In genomic region chr19:17450264-17451075, GRCh38 we compare ENCODE assay signal across 7 cellular contexts. TPM values are rescaled to one million over a fixed set of nuclear protein-coding genes. Genes with fewer than 3 reads are reported as not detected.
A peak's percentile ranks its signal among the peaks of the same experiment; 100 is the strongest.
DNase-seq lines count a peak whose midpoint lies in the region; ATAC-seq, FAIRE-seq and TF ChIP-seq lines count a peak whose summit lies in the region.

No MANE protein-coding gene starts in this region.

- H3K27me3 ChIP-seq in GM12878 (replicated peaks in 1 of 2; ENCODE audit: control insufficient read depth in 2 of 2, insufficient read depth in 2 of 2, low read length in 1 of 2) = peaks cover 5 to 6% of the 10 kb centered on the region in 2 experiments; a peak in 3 of 4 replicates

- no peak for TF ChIP-seq POLR2A in GM12878 (IDR thresholded peaks at IDR 0.05; ENCODE audit: low read depth, low read length)

- CTCF ChIA-PET in GM12878 (lab: Yijun Ruan, JAX) = no interaction called here

- SMC1A ChIA-PET in GM12878 (lab: Charles Lee; ENCODE audit: uncharacterized antibody, unreplicated experiment) = interaction anchor here (0.7 kb wide), 1 partner anchor 15 kb away, joined by 3 read pairs; no protein-coding TSS in a partner anchor

- POLR2A ChIA-PET in GM12878 (lab: Charles Lee) = interaction anchor here (0.7 kb wide), 1 partner anchor 700 kb away, joined by 4 read pairs; no protein-coding TSS in a partner anchor

- ATAC-seq in GM12878 (peak; percentile 64), GM18909 (IDR thresholded peaks at IDR 0.05; ENCODE audit: poor library complexity, unreplicated experiment) (no peak), HG02642 (IDR thresholded peaks at IDR 0.05; ENCODE audit: poor library complexity, unreplicated experiment) (no peak)

- peak overlapping the region; percentile 23; the same call in 1 of the 2 replicates for H2AFZ ChIP-seq in GM12878 (ENCODE audit: control insufficient read depth, low read depth, low read length)

- peak; percentile 31 for FAIRE-seq in GM12878 (lab: Jason Lieb, UNC)

- H3K27ac ChIP-seq in GM12878 (ENCODE audit: control insufficient read depth, insufficient read depth) = no peak overlapping the region

- in situ Hi-C loops in GM12878 (cut with MboI) = no loop called here

- H3K36me3 ChIP-seq in GM12878 (ENCODE audit: control insufficient read depth in 2 of 2, insufficient read depth in 2 of 2, low read length in 1 of 2) = no peaks in the 10 kb centered on the region

- H3K4me3 ChIP-seq in GM12878 = no peak overlapping the region

- no peak for TF ChIP-seq RAD21 in GM12878 (IDR thresholded peaks at IDR 0.05; ENCODE audit: insufficient read depth, low read depth, low read length)

- RAD21 ChIA-PET in GM12878 (lab: Charles Lee; ENCODE audit: unreplicated experiment) = interaction anchor here (1.0 to 1.1 kb wide), 2 partner anchors 9 to 15 kb away, joined by 3 to 4 read pairs; no protein-coding TSS in a partner anchor

- peak; percentile 57 for DNase-seq in H4 (ENCODE audit: low spot score)
- peak; percentile 60 for DNase-seq in RKO (ENCODE audit: low spot score)
- no peak for DNase-seq in GM12878 (ENCODE audit: low read depth, low spot score)
- DNase-seq in stimulated activated CD4-positive, alpha-beta T cell treated with anti-CD3 and anti-CD28 coated beads, TNF-alpha, amount 100 ng/mL, for 4 hours (ENCODE audit: low read depth in 3 of 3) = peak in 2 of 3 experiments; percentile 25 to 26
- DNase-seq in NCI-H82 (lab: John Stamatoyannopoulos, UW) = no peak

- TF ChIP-seq CTCF in GM12878 (IDR thresholded peaks at IDR 0.05 in 2 of 3, conservative IDR thresholded peaks at IDR 0.05 in 1 of 3; ENCODE audit: control insufficient read depth in 2 of 3, extremely low read depth in 1 of 3, insufficient read depth in 1 of 3, low read depth in 3 of 3, low read length in 3 of 3) = no peak

- no TSS peak for BruUV-seq in GM12878 (replicated peaks; lab: Mats Ljungman, UMichigan)

- H3K4me1 ChIP-seq in GM12878 (ENCODE audit: control insufficient read depth, insufficient read depth, low read length) = peaks cover 11% of the 10 kb centered on the region

- H3K9me3 ChIP-seq in GM12878 (replicated peaks; ENCODE audit: control insufficient read depth, insufficient read depth, low read length) = no peaks in the 10 kb centered on the region; the same call in 2 of the 3 replicates

- H3K4me2 ChIP-seq in GM12878 (ENCODE audit: control insufficient read depth, insufficient read depth) = 0 out of 2 replicates have a peak overlapping the region, but pooled peaks have one; percentile 17

- no peaks in the 10 kb centered on the region for H3K79me2 ChIP-seq in GM12878 (ENCODE audit: control insufficient read depth, insufficient read depth, low read length)

- intact Hi-C loops in GM12878 (cut with micrococcal nuclease; ENCODE audit: unreplicated experiment) = no loop called here

- 44% methylated on average over 7 of the region's 8 CpGs for WGBS in GM12878 (ENCODE audit: insufficient coverage, insufficient replicate concordance, low lambda C conversion rate, missing lambda C conversion rate)

- H4K20me1 ChIP-seq in GM12878 (ENCODE audit: control insufficient read depth, insufficient read depth) = no peaks in the 10 kb centered on the region; the same call in 1 of the 2 replicates

- no peak overlapping the region for H3K9ac ChIP-seq in GM12878 (ENCODE audit: control insufficient read depth, insufficient read depth, low read length)

- no peak for TF ChIP-seq EP300 in GM12878 (IDR thresholded peaks at IDR 0.05; ENCODE audit: borderline replicate concordance in 1 of 2, control insufficient read depth in 1 of 2, low read depth in 2 of 2, low read length in 2 of 2)

RNA-seq across cellular contexts. Expression of gene TMEM221, which starts 2.0 kb away (rescaled TPM):
- 0.27 and 1.1 TPM in 2 replicates for total RNA-seq in H4 (2014; rRNA removed; shearing (Covaris generic))
- not detected in 2 replicates for total RNA-seq in GM12878 (2013; cell fraction: nucleolus; rRNA removed)
- total RNA-seq in GM12878 (2014; rRNA removed) (not detected in 2 replicates), GM12878 (2014; rRNA removed; fragmentation: Illumina TruSeq; extraction: Trizol) (not detected in 2 replicates), GM12878 (2021) (not detected in 2 replicates)
- 0.13 TPM for polyA plus RNA-seq in GM12878 (2011; ENCODE audit: low read depth)
- polyA plus RNA-seq in GM12878 (2011; rRNA removed) (not detected in 2 replicates), GM12878 (2014; fragmentation: Illumina TruSeq; extraction: Trizol) (not detected in 2 replicates), GM12878 (2014; fragmentation: Nextera tagmentation; extraction: Ambion mirVana) (under 1 TPM in 1 of 2 experiments, not detected in 1; 0.04 TPM), GM12878 (2014; rRNA removed) (not detected in 2 replicates), GM12878 (2016; fragmentation: Nextera tagmentation; extraction: Ambion mirVana) (under 1 TPM in 1 of 2 experiments, not detected in 1; 0.24 TPM)
- polyA plus RNA-seq in GM12878 (2011; cell fraction: cytosol; rRNA removed) = not detected in 2 replicates
- polyA plus RNA-seq in GM12878 (2011; cell fraction: nucleus; rRNA removed) = not detected in 2 replicates
- polyA plus RNA-seq in GM12878 (2012) = 0.06 TPM in 1 of 2 replicates, not detected in the other
- polyA minus RNA-seq in GM12878 (2011; rRNA and poly(A)+ RNA removed) = not detected in 2 replicates
- polyA minus RNA-seq in GM12878 (2011; cell fraction: cytosol; rRNA and poly(A)+ RNA removed) = not detected in 2 replicates
- not detected in 2 replicates for polyA minus RNA-seq in GM12878 (2011; cell fraction: nucleus; rRNA and poly(A)+ RNA removed)

RNA-seq across cellular contexts. Expression of gene NXNL1, which starts 10.3 kb away (rescaled TPM):
- total RNA-seq in H4 (2014; rRNA removed; shearing (Covaris generic)) = not detected in 2 replicates
- total RNA-seq in GM12878 (2013; cell fraction: nucleolus; rRNA removed) = not detected in 2 replicates
- total RNA-seq in GM12878 (2014; rRNA removed) (not detected in 2 replicates), GM12878 (2014; rRNA removed; fragmentation: Illumina TruSeq; extraction: Trizol) (not detected in 2 replicates), GM12878 (2021) (not detected in 2 replicates)
- polyA plus RNA-seq in GM12878 (2011; ENCODE audit: low read depth) = not detected
- polyA plus RNA-seq in GM12878 (2011; rRNA removed) (not detected in 2 replicates), GM12878 (2014; fragmentation: Illumina TruSeq; extraction: Trizol) (not detected in 2 replicates), GM12878 (2014; fragmentation: Nextera tagmentation; extraction: Ambion mirVana) (not detected), GM12878 (2014; rRNA removed) (not detected in 2 replicates), GM12878 (2016; fragmentation: Nextera tagmentation; extraction: Ambion mirVana) (not detected)
- polyA plus RNA-seq in GM12878 (2011; cell fraction: cytosol; rRNA removed) = not detected in 2 replicates
- polyA plus RNA-seq in GM12878 (2011; cell fraction: nucleus; rRNA removed) = not detected in 2 replicates
- polyA plus RNA-seq in GM12878 (2012) = not detected in 2 replicates
- not detected in 2 replicates for polyA minus RNA-seq in GM12878 (2011; rRNA and poly(A)+ RNA removed)
- not detected in 2 replicates for polyA minus RNA-seq in GM12878 (2011; cell fraction: cytosol; rRNA and poly(A)+ RNA removed)
- not detected in 2 replicates for polyA minus RNA-seq in GM12878 (2011; cell fraction: nucleus; rRNA and poly(A)+ RNA removed)

RNA-seq across cellular contexts. Expression of gene SLC27A1, which starts 19.9 kb away (rescaled TPM):
- total RNA-seq in H4 (2014; rRNA removed; shearing (Covaris generic)) = 3.6 and 4.8 TPM in 2 replicates
- total RNA-seq in GM12878 (2013; cell fraction: nucleolus; rRNA removed) = 9.5 and 10.5 TPM in 2 replicates
- total RNA-seq in GM12878 (2014; rRNA removed) (1.3 and 2.3 TPM in 2 replicates), GM12878 (2014; rRNA removed; fragmentation: Illumina TruSeq; extraction: Trizol) (0.55 and 0.72 TPM in 2 replicates), GM12878 (2021) (2.3 and 2.8 TPM in 2 replicates)
- polyA plus RNA-seq in GM12878 (2011; ENCODE audit: low read depth) = 1.2 TPM
- polyA plus RNA-seq in GM12878 (2011; rRNA removed) (0.79 and 1.8 TPM in 2 replicates), GM12878 (2014; fragmentation: Illumina TruSeq; extraction: Trizol) (0.35 and 0.68 TPM in 2 replicates), GM12878 (2014; fragmentation: Nextera tagmentation; extraction: Ambion mirVana) (under 1 TPM; 0.11 to 0.31 TPM), GM12878 (2014; rRNA removed) (1.7 and 2.6 TPM in 2 replicates), GM12878 (2016; fragmentation: Nextera tagmentation; extraction: Ambion mirVana) (1 to 10 TPM; 1.0 to 1.4 TPM)
- polyA plus RNA-seq in GM12878 (2011; cell fraction: cytosol; rRNA removed) = 2.8 and 4.1 TPM in 2 replicates
- polyA plus RNA-seq in GM12878 (2011; cell fraction: nucleus; rRNA removed) = 8.1 and 9.0 TPM in 2 replicates
- polyA plus RNA-seq in GM12878 (2012) = 3.9 and 4.0 TPM in 2 replicates
- polyA minus RNA-seq in GM12878 (2011; rRNA and poly(A)+ RNA removed) = 0.88 and 2.7 TPM in 2 replicates
- 1.5 and 2.3 TPM in 2 replicates for polyA minus RNA-seq in GM12878 (2011; cell fraction: cytosol; rRNA and poly(A)+ RNA removed)
- polyA minus RNA-seq in GM12878 (2011; cell fraction: nucleus; rRNA and poly(A)+ RNA removed) = 1.2 and 3.1 TPM in 2 replicates

RNA-seq across cellular contexts. Expression of gene MVB12A, which starts 30.6 kb away (rescaled TPM):
- total RNA-seq in H4 (2014; rRNA removed; shearing (Covaris generic)) = 155 and 216 TPM in 2 replicates
- total RNA-seq in GM12878 (2013; cell fraction: nucleolus; rRNA removed) = 33.7 and 36.0 TPM in 2 replicates
- 37.7 and 47.6 TPM in 2 replicates for total RNA-seq in GM12878 (2014; rRNA removed)
- 15.3 and 18.0 TPM in 2 replicates for total RNA-seq in GM12878 (2014; rRNA removed; fragmentation: Illumina TruSeq; extraction: Trizol)
- 41.2 and 46.3 TPM in 2 replicates for total RNA-seq in GM12878 (2021)
- 7.3 TPM for polyA plus RNA-seq in GM12878 (2011; ENCODE audit: low read depth)
- polyA plus RNA-seq in GM12878 (2011; rRNA removed) = 7.9 and 16.8 TPM in 2 replicates
- polyA plus RNA-seq in GM12878 (2011; cell fraction: cytosol; rRNA removed) = 27.1 and 35.7 TPM in 2 replicates
- polyA plus RNA-seq in GM12878 (2011; cell fraction: nucleus; rRNA removed) = 37.6 and 43.4 TPM in 2 replicates
- polyA plus RNA-seq in GM12878 (2012) = 23.0 and 25.9 TPM in 2 replicates
- 7.6 and 16.9 TPM in 2 replicates for polyA plus RNA-seq in GM12878 (2014; fragmentation: Illumina TruSeq; extraction: Trizol)
- 1 to 10 TPM; 1.2 to 2.6 TPM for polyA plus RNA-seq in GM12878 (2014; fragmentation: Nextera tagmentation; extraction: Ambion mirVana)
- 46.7 and 47.5 TPM in 2 replicates for polyA plus RNA-seq in GM12878 (2014; rRNA removed)
- 10 to 100 TPM; 34.7 to 40.9 TPM for polyA plus RNA-seq in GM12878 (2016; fragmentation: Nextera tagmentation; extraction: Ambion mirVana)
- polyA minus RNA-seq in GM12878 (2011; rRNA and poly(A)+ RNA removed) = 8.9 and 21.1 TPM in 2 replicates
- polyA minus RNA-seq in GM12878 (2011; cell fraction: cytosol; rRNA and poly(A)+ RNA removed) = 9.4 and 12.3 TPM in 2 replicates
- polyA minus RNA-seq in GM12878 (2011; cell fraction: nucleus; rRNA and poly(A)+ RNA removed) = 13.5 and 20.1 TPM in 2 replicates

RNA-seq across cellular contexts. Expression of gene BST2, which starts 45.0 kb away (rescaled TPM):
- 273 and 396 TPM in 2 replicates for total RNA-seq in H4 (2014; rRNA removed; shearing (Covaris generic))
- total RNA-seq in GM12878 (2013; cell fraction: nucleolus; rRNA removed) = 58.0 and 65.1 TPM in 2 replicates
- 248 and 257 TPM in 2 replicates for total RNA-seq in GM12878 (2014; rRNA removed)
- 161 and 175 TPM in 2 replicates for total RNA-seq in GM12878 (2014; rRNA removed; fragmentation: Illumina TruSeq; extraction: Trizol)
- total RNA-seq in GM12878 (2021) = 271 and 278 TPM in 2 replicates
- polyA plus RNA-seq in GM12878 (2011; ENCODE audit: low read depth) = 451 TPM
- 210 and 301 TPM in 2 replicates for polyA plus RNA-seq in GM12878 (2011; rRNA removed)
- 363 and 467 TPM in 2 replicates for polyA plus RNA-seq in GM12878 (2011; cell fraction: cytosol; rRNA removed)
- 154 and 173 TPM in 2 replicates for polyA plus RNA-seq in GM12878 (2011; cell fraction: nucleus; rRNA removed)
- polyA plus RNA-seq in GM12878 (2012) = 323 and 354 TPM in 2 replicates
- polyA plus RNA-seq in GM12878 (2014; fragmentation: Illumina TruSeq; extraction: Trizol) = 62.4 and 198 TPM in 2 replicates
- polyA plus RNA-seq in GM12878 (2014; fragmentation: Nextera tagmentation; extraction: Ambion mirVana) = 100 to 1,000 TPM in 1 of 2 experiments, 10 to 100 TPM in 1; 16.6 to 111 TPM
- polyA plus RNA-seq in GM12878 (2014; rRNA removed) = 329 and 331 TPM in 2 replicates
- 100 to 1,000 TPM; 335 to 372 TPM for polyA plus RNA-seq in GM12878 (2016; fragmentation: Nextera tagmentation; extraction: Ambion mirVana)
- 103 and 187 TPM in 2 replicates for polyA minus RNA-seq in GM12878 (2011; rRNA and poly(A)+ RNA removed)
- polyA minus RNA-seq in GM12878 (2011; cell fraction: cytosol; rRNA and poly(A)+ RNA removed) = 52.8 and 53.2 TPM in 2 replicates
- 56.9 and 83.2 TPM in 2 replicates for polyA minus RNA-seq in GM12878 (2011; cell fraction: nucleus; rRNA and poly(A)+ RNA removed)

Comparison
In these comparisons a context has a peak if more than half of its experiments do, and no peak if none do; other contexts are left out.
1. DNase-seq: peak in H4 (single experiment), RKO (single experiment) and stimulated activated CD4-positive, alpha-beta T cell treated with anti-CD3 and anti-CD28 coated beads, TNF-alpha, amount 100 ng/mL, for 4 hours (2 of 3); none in GM12878 (single experiment) and NCI-H82 (single experiment).